ENCODE assay signal across 7 cellular contexts in the genomic region with DNA sequence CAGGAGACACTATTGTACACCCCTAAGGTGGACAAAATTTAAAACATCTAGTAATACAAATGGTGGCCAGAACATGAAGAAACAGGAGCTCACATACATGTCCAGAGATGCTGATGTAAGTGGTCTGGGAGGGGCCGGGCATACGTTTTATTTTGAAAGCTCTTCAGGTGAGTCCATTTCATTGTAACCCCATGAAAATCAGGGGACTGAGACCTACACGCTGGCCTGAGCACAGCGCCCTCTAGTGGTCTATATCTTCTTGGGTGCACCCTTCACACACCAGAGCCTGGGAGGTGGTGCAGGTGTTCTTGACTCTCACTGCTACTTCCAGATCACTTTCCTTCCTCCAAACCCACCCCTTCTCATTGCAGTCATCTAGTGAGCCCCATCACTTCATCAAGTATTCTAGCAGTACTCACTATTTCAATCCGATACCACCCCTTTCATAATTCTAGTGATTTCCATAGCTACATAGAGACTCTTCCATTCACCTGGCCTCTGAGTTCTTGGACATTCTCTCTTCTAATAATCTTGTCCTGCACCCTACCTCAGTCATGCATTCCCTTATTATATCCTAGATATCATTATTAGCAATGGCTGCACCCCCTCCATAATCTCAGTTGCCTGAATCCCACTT. TPM values are rescaled to one million over a fixed set of nuclear protein-coding genes. Genes with fewer than 3 reads are reported as not detected.
A peak's percentile ranks its signal among the peaks of the same experiment; 100 is the strongest.
DNase-seq lines count a peak whose midpoint lies in the region; ATAC-seq and TF ChIP-seq lines count a peak whose summit lies in the region.

No MANE protein-coding gene starts in this region.

- H3K27ac ChIP-seq in HEK293 (ENCODE audit: extremely low read depth, low read depth, low read length) (no peak overlapping the region), foreskin keratinocyte (no peak overlapping the region)

- TF ChIP-seq CTCF in GM12872 (IDR thresholded peaks at IDR 0.05; ENCODE audit: insufficient read depth, low read depth, low read length): peak; percentile 95
- TF ChIP-seq CTCF in HEK293 (tag by site-specific recombination; IDR thresholded peaks at IDR 0.05): peak; percentile 29; the same call in 1 of the 2 replicates
- TF ChIP-seq CTCF in foreskin keratinocyte (conservative IDR thresholded peaks at IDR 0.05): peak; percentile 74

- no peak overlapping the region for H3K4me3 ChIP-seq in HEK293 (ENCODE audit: low read depth, low read length)

- H3K9me3 ChIP-seq in HEK293 (ENCODE audit: control insufficient read depth, insufficient read depth, low read depth, low read length): no peaks in the 10 kb centered on the region

- H3K27me3 ChIP-seq in foreskin keratinocyte: no peaks in the 10 kb centered on the region

- CTCF ChIA-PET in HEK293 (lab: Yijun Ruan, JAX): interaction anchor here (0.5 to 3.8 kb wide), 44 partner anchors 8 to 574 kb away, joined by 3 to 44 read pairs (median 4); a partner anchor contains a TSS

- POLR2A ChIA-PET in HEK293 (lab: Yijun Ruan, JAX): no interaction called here

- peak; percentile 52 for ATAC-seq in foreskin keratinocyte

- DNase-seq in NOMO-1 (lab: John Stamatoyannopoulos, UW; ENCODE audit: unreplicated experiment in 2 of 2): peak; percentile 44
- DNase-seq in activated T-cell treated with anti-CD3 and anti-CD28 coated beads for 48 hours (ENCODE audit: low read depth): peak; percentile 42
- DNase-seq in foreskin keratinocyte: peak in 1 of 2 donors; percentile 32
- DNase-seq in stimulated activated CD4-positive, alpha-beta T cell treated with anti-CD3 and anti-CD28 coated beads, Interleukin-1b, Interleukin-23, amount 100 ng/mL, for 4 hours (ENCODE audit: low read depth in 2 of 2): peak; percentile 36 to 45
- DNase-seq in LoVo (ENCODE audit: low spot score): no peak

- H3K4me1 ChIP-seq in HEK293 (ENCODE audit: control insufficient read depth, insufficient read depth, low read length) (no peaks in the 10 kb centered on the region), foreskin keratinocyte (peaks cover 14% of the 10 kb centered on the region)

- H3K36me3 ChIP-seq in HEK293 (ENCODE audit: control insufficient read depth in 2 of 2, insufficient read depth in 1 of 2, low read length in 2 of 2): no peaks in the 10 kb centered on the region

TF ChIP-seq in HEK293, 187 proteins besides CTCF, POLR2A, EP300 and RAD21 (continues in another document):
- TF ChIP-seq ZNF311 (tag by site-specific recombination; IDR thresholded peaks at IDR 0.05; ENCODE audit: borderline replicate concordance): no peak
- TF ChIP-seq ZNF654 (tag by site-specific recombination; IDR thresholded peaks at IDR 0.05; ENCODE audit: low read depth): peak; percentile 14; the same call in 1 of the 2 replicates
- no peak for TF ChIP-seq ZFP41 (tag by site-specific recombination; IDR thresholded peaks at IDR 0.05; ENCODE audit: borderline replicate concordance)
- TF ChIP-seq ZNF571 (tag by site-specific recombination; IDR thresholded peaks at IDR 0.05): no peak
- TF ChIP-seq GLI2 (tag by site-specific recombination; IDR thresholded peaks at IDR 0.05; ENCODE audit: borderline replicate concordance, low read depth): no peak
- TF ChIP-seq, protein P1, sequence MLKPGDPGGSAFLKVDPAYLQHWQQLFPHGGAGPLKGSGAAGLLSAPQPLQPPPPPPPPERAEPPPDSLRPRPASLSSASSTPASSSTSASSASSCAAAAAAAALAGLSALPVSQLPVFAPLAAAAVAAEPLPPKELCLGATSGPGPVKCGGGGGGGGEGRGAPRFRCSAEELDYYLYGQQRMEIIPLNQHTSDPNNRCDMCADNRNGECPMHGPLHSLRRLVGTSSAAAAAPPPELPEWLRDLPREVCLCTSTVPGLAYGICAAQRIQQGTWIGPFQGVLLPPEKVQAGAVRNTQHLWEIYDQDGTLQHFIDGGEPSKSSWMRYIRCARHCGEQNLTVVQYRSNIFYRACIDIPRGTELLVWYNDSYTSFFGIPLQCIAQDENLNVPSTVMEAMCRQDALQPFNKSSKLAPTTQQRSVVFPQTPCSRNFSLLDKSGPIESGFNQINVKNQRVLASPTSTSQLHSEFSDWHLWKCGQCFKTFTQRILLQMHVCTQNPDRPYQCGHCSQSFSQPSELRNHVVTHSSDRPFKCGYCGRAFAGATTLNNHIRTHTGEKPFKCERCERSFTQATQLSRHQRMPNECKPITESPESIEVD (tag by site-specific recombination; IDR thresholded peaks at IDR 0.05): no peak
- TF ChIP-seq, protein P2, sequence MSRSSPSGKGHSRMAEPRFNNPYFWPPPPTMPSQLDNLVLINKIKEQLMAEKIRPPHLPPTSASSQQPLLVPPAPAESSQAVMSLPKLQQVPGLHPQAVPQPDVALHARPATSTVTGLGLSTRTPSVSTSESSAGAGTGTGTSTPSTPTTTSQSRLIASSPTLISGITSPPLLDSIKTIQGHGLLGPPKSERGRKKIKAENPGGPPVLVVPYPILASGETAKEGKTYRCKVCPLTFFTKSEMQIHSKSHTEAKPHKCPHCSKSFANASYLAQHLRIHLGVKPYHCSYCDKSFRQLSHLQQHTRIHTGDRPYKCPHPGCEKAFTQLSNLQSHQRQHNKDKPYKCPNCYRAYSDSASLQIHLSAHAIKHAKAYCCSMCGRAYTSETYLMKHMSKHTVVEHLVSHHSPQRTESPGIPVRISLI (tag by site-specific recombination; IDR thresholded peaks at IDR 0.05): no peak
- no peak for TF ChIP-seq ZEB2 (tag by site-specific recombination; IDR thresholded peaks at IDR 0.05)
- TF ChIP-seq ZNF37A (tag by site-specific recombination; IDR thresholded peaks at IDR 0.05): no peak
- 0 out of 2 replicates have a peak, but pooled peaks have one; percentile 25 for TF ChIP-seq PRDM1 (tag by site-specific recombination; IDR thresholded peaks at IDR 0.05)
- TF ChIP-seq GLIS2 (tag by site-specific recombination; IDR thresholded peaks at IDR 0.05): no peak
- TF ChIP-seq ZNF549 (tag by site-specific recombination; IDR thresholded peaks at IDR 0.05): no peak
- TF ChIP-seq, protein P3, sequence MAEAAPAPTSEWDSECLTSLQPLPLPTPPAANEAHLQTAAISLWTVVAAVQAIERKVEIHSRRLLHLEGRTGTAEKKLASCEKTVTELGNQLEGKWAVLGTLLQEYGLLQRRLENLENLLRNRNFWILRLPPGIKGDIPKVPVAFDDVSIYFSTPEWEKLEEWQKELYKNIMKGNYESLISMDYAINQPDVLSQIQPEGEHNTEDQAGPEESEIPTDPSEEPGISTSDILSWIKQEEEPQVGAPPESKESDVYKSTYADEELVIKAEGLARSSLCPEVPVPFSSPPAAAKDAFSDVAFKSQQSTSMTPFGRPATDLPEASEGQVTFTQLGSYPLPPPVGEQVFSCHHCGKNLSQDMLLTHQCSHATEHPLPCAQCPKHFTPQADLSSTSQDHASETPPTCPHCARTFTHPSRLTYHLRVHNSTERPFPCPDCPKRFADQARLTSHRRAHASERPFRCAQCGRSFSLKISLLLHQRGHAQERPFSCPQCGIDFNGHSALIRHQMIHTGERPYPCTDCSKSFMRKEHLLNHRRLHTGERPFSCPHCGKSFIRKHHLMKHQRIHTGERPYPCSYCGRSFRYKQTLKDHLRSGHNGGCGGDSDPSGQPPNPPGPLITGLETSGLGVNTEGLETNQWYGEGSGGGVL (tag by site-specific recombination; IDR thresholded peaks at IDR 0.05): no peak
- TF ChIP-seq, protein P4, sequence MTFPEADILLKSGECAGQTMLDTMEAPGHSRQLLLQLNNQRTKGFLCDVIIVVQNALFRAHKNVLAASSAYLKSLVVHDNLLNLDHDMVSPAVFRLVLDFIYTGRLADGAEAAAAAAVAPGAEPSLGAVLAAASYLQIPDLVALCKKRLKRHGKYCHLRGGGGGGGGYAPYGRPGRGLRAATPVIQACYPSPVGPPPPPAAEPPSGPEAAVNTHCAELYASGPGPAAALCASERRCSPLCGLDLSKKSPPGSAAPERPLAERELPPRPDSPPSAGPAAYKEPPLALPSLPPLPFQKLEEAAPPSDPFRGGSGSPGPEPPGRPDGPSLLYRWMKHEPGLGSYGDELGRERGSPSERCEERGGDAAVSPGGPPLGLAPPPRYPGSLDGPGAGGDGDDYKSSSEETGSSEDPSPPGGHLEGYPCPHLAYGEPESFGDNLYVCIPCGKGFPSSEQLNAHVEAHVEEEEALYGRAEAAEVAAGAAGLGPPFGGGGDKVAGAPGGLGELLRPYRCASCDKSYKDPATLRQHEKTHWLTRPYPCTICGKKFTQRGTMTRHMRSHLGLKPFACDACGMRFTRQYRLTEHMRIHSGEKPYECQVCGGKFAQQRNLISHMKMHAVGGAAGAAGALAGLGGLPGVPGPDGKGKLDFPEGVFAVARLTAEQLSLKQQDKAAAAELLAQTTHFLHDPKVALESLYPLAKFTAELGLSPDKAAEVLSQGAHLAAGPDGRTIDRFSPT (tag by site-specific recombination; IDR thresholded peaks at IDR 0.05): no peak
- TF ChIP-seq, protein P5, sequence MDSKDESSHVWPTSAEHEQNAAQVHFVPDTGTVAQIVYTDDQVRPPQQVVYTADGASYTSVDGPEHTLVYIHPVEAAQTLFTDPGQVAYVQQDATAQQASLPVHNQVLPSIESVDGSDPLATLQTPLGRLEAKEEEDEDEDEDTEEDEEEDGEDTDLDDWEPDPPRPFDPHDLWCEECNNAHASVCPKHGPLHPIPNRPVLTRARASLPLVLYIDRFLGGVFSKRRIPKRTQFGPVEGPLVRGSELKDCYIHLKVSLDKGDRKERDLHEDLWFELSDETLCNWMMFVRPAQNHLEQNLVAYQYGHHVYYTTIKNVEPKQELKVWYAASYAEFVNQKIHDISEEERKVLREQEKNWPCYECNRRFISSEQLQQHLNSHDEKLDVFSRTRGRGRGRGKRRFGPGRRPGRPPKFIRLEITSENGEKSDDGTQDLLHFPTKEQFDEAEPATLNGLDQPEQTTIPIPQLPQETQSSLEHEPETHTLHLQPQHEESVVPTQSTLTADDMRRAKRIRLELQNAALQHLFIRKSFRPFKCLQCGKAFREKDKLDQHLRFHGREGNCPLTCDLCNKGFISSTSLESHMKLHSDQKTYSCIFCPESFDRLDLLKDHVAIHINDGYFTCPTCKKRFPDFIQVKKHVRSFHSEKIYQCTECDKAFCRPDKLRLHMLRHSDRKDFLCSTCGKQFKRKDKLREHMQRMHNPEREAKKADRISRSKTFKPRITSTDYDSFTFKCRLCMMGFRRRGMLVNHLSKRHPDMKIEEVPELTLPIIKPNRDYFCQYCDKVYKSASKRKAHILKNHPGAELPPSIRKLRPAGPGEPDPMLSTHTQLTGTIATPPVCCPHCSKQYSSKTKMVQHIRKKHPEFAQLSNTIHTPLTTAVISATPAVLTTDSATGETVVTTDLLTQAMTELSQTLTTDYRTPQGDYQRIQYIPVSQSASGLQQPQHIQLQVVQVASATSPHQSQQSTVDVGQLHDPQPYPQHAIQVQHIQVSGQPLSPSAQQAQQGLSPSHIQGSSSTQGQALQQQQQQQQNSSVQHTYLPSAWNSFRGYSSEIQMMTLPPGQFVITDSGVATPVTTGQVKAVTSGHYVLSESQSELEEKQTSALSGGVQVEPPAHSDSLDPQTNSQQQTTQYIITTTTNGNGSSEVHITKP (tag by site-specific recombination; IDR thresholded peaks at IDR 0.05): peak; percentile 74

RNA-seq across cellular contexts. Expression of a gene that starts 4.3 kb away (rescaled TPM):
- total RNA-seq in foreskin keratinocyte: 0.41 and 0.53 TPM in 2 replicates
- polyA plus RNA-seq in foreskin keratinocyte: 0.09 and 0.17 TPM in 2 replicates

RNA-seq across cellular contexts. Expression of a gene that starts 6.7 kb away (rescaled TPM):
- 52.3 and 64.1 TPM in 2 replicates for total RNA-seq in foreskin keratinocyte
- 14.2 and 17.1 TPM in 2 replicates for polyA plus RNA-seq in foreskin keratinocyte

RNA-seq across cellular contexts. Expression of a gene that starts 56.3 kb away (rescaled TPM):
- total RNA-seq in foreskin keratinocyte: 0.21 and 0.27 TPM in 2 replicates
- polyA plus RNA-seq in foreskin keratinocyte: 0.06 and 0.07 TPM in 2 replicates

Comparison
In these comparisons a context has a peak if more than half of its experiments do, and no peak if none do; other contexts are left out.
1. CTCF ChIP-seq: peak in every context shown above with its lines; median percentile 95 in GM12872; 74 in foreskin keratinocyte; 29 in HEK293.